ENCODE assay signal across 9 cellular contexts in the genomic region with DNA sequence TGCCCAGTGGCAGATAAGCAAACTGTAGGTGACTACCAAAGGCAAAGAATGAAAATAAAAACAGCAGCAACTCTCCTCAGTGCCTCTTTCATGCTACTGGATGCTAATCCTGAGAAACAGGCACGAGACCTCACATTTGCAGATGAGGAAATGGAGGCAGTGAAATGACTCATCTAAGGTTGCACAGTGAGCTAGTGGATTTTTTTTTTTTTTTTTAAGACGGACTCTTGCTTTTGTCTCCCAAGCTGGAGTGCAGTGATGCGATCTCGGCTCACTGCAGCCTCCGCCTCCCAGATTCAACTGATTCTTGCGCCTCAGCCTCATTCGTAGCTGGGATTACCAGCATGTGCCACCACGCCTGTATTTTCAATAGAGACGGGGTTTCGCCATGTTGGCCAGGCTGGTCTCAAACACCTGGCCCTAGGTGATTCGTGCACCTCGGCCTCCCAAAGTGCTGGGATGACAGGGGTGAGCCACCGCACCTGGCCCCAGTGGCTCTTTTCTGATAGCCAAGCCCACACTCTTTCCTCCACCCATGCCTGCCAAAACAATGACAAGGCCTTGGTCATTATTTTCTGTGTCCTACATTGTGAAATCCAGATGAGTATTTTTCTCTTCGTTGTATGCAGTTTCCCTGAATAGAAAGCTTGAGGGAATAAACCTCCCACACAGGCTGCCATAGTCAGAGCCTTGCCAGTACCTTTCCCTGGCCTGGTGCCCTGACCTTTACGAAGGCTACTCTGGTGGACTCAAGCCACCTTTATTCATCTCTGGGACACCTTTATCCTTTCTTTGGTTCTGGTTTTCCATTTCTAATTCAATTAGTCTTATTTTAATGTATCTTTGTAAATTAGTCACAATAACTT. TPM values are rescaled to one million over a fixed set of nuclear protein-coding genes. Genes with fewer than 3 reads are reported as not detected.
DNase-seq lines count a peak whose midpoint lies in the region; ATAC-seq and TF ChIP-seq lines count a peak whose summit lies in the region.
"Had no signal": no experiment of that assay in that cellular context is flagged by ENCODE, and none has a peak within 500 bp of the region (broad histone marks: within the 10 kb centered on the region; RNA-seq: fewer than 3 reads in every experiment).

No MANE protein-coding gene starts in this region.

- peak; percentile 47 for ATAC-seq in GM19468 (IDR thresholded peaks at IDR 0.05; ENCODE audit: extremely low read depth, unreplicated experiment)
- ATAC-seq in HG03342 (IDR thresholded peaks at IDR 0.05; ENCODE audit: unreplicated experiment): peak; percentile 81
- ATAC-seq: esophagus mucosa had no signal

- no peak for TF ChIP-seq CTCF in GM13977 (IDR thresholded peaks at IDR 0.05; ENCODE audit: extremely low read depth, insufficient read depth, missing control alignments)

- peak; percentile 61 for DNase-seq in GM13977 (ENCODE audit: low spot score)
- peak; percentile 24 for DNase-seq in dermis blood vessel endothelial cell
- DNase-seq in retina: no peak
- DNase-seq in pons (ENCODE audit: low spot score): no peak
- no peak for DNase-seq in occipital lobe (lab: John Stamatoyannopoulos, UW)
- no peak for DNase-seq in amygdala (lab: John Stamatoyannopoulos, UW)

- in situ Hi-C loops in GM13977 (cut with MboI; ENCODE audit: low pct_unique_long_range_greater_than_20kb, low sequenced_read_pairs, unreplicated experiment): no loop called here

RNA-seq across cellular contexts. Expression of a gene that starts 19.3 kb away (rescaled TPM):
- total RNA-seq in dermis blood vessel endothelial cell (0.17 and 0.28 TPM in 2 replicates), occipital lobe (6.4 TPM)

Comparison
In these comparisons a context has a peak if more than half of its experiments do, and no peak if none do; other contexts are left out.
1. DNase-seq: peak in GM13977 (single experiment) and dermis blood vessel endothelial cell (single experiment); none in retina (single experiment), pons (single experiment), occipital lobe (single experiment) and amygdala (0 of 56).